8 cellular contexts compared by ENCODE assay signal in the genomic region with DNA sequence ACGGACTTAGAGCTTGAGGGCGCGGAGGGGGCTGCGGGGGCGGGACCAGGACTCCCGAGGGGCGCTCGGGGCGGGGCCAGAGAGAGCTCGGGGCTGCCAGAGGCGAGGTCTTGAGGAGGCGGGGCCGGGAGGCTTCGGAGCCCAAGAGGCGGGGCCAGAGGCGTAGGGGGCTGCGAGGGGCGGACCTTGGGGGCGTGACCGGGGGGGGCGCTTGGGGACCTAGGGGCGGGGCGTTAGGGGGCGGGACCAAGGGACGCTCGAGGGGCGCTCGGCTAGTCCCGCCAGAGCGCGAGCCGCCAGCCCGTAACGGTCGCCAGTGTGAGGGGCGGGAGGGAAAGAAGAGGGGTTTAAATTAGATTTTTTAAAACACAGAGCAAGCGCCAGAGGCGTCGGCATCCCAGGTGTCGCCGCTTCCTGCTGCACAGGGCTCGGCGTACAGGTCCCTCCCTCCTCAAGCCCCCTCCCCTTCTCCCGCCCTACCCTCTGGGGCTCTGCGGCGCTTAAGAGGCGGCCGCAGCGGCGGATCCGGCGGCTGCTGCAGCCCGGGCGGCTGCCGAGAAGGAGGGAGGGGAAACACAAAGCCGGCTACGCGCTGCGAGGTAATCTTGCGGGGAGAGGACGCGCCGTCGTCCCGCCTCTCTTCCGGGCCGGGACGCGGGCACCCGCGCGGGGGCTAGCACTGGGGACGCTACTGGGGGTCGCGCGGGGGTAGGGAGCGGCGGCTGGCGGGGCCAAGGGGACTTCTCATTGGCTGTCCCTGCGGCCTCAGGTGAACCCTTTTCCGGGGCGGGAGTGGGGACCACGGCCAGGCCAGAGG. TPM values are rescaled to one million over a fixed set of nuclear protein-coding genes. Genes with fewer than 3 reads are reported as not detected.
A peak's percentile ranks its signal among the peaks of the same experiment; 100 is the strongest.
DNase-seq lines count a peak whose midpoint lies in the region; ATAC-seq and TF ChIP-seq lines count a peak whose summit lies in the region.

A gene with protein sequence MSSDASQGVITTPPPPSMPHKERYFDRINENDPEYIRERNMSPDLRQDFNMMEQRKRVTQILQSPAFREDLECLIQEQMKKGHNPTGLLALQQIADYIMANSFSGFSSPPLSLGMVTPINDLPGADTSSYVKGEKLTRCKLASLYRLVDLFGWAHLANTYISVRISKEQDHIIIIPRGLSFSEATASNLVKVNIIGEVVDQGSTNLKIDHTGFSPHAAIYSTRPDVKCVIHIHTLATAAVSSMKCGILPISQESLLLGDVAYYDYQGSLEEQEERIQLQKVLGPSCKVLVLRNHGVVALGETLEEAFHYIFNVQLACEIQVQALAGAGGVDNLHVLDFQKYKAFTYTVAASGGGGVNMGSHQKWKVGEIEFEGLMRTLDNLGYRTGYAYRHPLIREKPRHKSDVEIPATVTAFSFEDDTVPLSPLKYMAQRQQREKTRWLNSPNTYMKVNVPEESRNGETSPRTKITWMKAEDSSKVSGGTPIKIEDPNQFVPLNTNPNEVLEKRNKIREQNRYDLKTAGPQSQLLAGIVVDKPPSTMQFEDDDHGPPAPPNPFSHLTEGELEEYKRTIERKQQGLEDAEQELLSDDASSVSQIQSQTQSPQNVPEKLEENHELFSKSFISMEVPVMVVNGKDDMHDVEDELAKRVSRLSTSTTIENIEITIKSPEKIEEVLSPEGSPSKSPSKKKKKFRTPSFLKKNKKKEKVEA (plus strand): TSS at position 284 of the 817 bp plus-strand sequence. CDS start 92,670 bp downstream, outside the sequence.

- peaks cover 26% of the 10 kb centered on the region for H3K4me1 ChIP-seq in effector memory CD4-positive, alpha-beta T cell (ENCODE audit: control insufficient read depth, insufficient read depth, low read length, poor library complexity, severe bottlenecking)

- DNase-seq in CD4-positive, alpha-beta T cell: peak; percentile 83 to 92 (median 88)
- DNase-seq in NK-92 treated with Interleukin-12 subunit alpha and Interleukin-12 subunit beta, amount 100 ng/mL, for 24 hours (lab: John Stamatoyannopoulos, UW): peak; percentile 75
- peak; percentile 87 to 89 for DNase-seq in activated CD8-positive, alpha-beta memory T cell treated with anti-CD3 and anti-CD28 coated beads for 4 hours (ENCODE audit: low read depth in 2 of 2)
- DNase-seq in effector memory CD4-positive, alpha-beta T cell: peak; percentile 87 to 96 (median 93)
- peak; percentile 89 to 91 for DNase-seq in memory B cell (ENCODE audit: low spot score in 2 of 2)
- DNase-seq in stimulated activated CD8-positive, alpha-beta memory T cell treated with anti-CD3 and anti-CD28 coated beads, Interleukin-12 subunit alpha, Interleukin-12 subunit beta, amount 100 ng/mL, for 24 hours (ENCODE audit: extremely low read depth): peak; percentile 89

- peak; percentile 72 for ATAC-seq in CD4-positive, alpha-beta T cell (ENCODE audit: poor library complexity)
- ATAC-seq in GM19395 (IDR thresholded peaks at IDR 0.05; ENCODE audit: unreplicated experiment) (peak; percentile 59), HG03558 (IDR thresholded peaks at IDR 0.05; ENCODE audit: extremely low read depth, unreplicated experiment) (peak; percentile 25), memory B cell (ENCODE audit: low read depth) (peak; percentile 70)

- H3K27me3 ChIP-seq in CD4-positive, alpha-beta T cell (ENCODE audit: control insufficient read depth, insufficient read depth, low read length): no peaks in the 10 kb centered on the region
- no peaks in the 10 kb centered on the region for H3K27me3 ChIP-seq in effector memory CD4-positive, alpha-beta T cell (replicated peaks; ENCODE audit: control insufficient read depth, insufficient read depth, low read length, poor library complexity, severe bottlenecking)

- H3K27ac ChIP-seq in CD4-positive, alpha-beta T cell (ENCODE audit: low read depth, low read length): peak within 1 kb of the TSS; percentile 93
- peak within 1 kb of the TSS; percentile 86 for H3K27ac ChIP-seq in effector memory CD4-positive, alpha-beta T cell (ENCODE audit: insufficient read depth, low read length, poor library complexity, severe bottlenecking)

- peaks cover 50% of the 10 kb centered on the region for H3K4me1 Mint-ChIP-seq in CD4-positive, alpha-beta T cell (ENCODE audit: low read depth)
- H3K4me1 Mint-ChIP-seq in memory B cell: peaks cover 35% of the 10 kb centered on the region

- no peaks in the 10 kb centered on the region for H3K27me3 Mint-ChIP-seq in CD4-positive, alpha-beta T cell
- H3K27me3 Mint-ChIP-seq in memory B cell: no peaks in the 10 kb centered on the region

- no peaks in the 10 kb centered on the region for H3K9me3 Mint-ChIP-seq in CD4-positive, alpha-beta T cell
- H3K9me3 Mint-ChIP-seq in memory B cell: no peaks in the 10 kb centered on the region

- intact Hi-C loops in CD4-positive, alpha-beta T cell (cut with DNase I, micrococcal nuclease): loop anchor here (2.0 to 10.0 kb wide), 8 partner anchors 29 to 557 kb away; a partner anchor contains a TSS

- H3K27ac Mint-ChIP-seq in CD4-positive, alpha-beta T cell: no peak within 1 kb of the TSS
- no peak within 1 kb of the TSS for H3K27ac Mint-ChIP-seq in memory B cell

- H3K4me3 ChIP-seq in effector memory CD4-positive, alpha-beta T cell (ENCODE audit: insufficient read depth, low read depth, low read length, poor library complexity, severe bottlenecking): peak within 1 kb of the TSS; percentile 94

- peaks cover 35% of the 10 kb centered on the region for H3K36me3 Mint-ChIP-seq in CD4-positive, alpha-beta T cell (ENCODE audit: low read depth)
- no peaks in the 10 kb centered on the region for H3K36me3 Mint-ChIP-seq in memory B cell

- peak within 1 kb of the TSS; percentile 99 for H3K4me3 Mint-ChIP-seq in CD4-positive, alpha-beta T cell
- no peak within 1 kb of the TSS for H3K4me3 Mint-ChIP-seq in memory B cell

- CTCF ChIA-PET in CD4-positive, alpha-beta T cell (lab: Charles Lee): interaction anchor here (0.9 to 1.4 kb wide), 4 partner anchors 8 to 218 kb away, joined by 3 to 5 read pairs (median 4); no protein-coding TSS in a partner anchor

- TF ChIP-seq CTCF in CD4-positive, alpha-beta T cell (IDR thresholded peaks at IDR 0.05): no peak

- H3K9me3 ChIP-seq in CD4-positive, alpha-beta T cell (ENCODE audit: control insufficient read depth, low read length): no peaks in the 10 kb centered on the region
- H3K9me3 ChIP-seq in effector memory CD4-positive, alpha-beta T cell (ENCODE audit: control insufficient read depth, low read length): no peaks in the 10 kb centered on the region

- POLR2A ChIA-PET in CD4-positive, alpha-beta T cell (lab: Charles Lee): interaction anchor here (0.6 to 4.1 kb wide), 31 partner anchors 10 to 853 kb away, joined by 3 to 69 read pairs (median 4); a partner anchor contains a TSS

- H3K36me3 ChIP-seq in effector memory CD4-positive, alpha-beta T cell (ENCODE audit: control insufficient read depth, insufficient read depth, low read length): no peaks in the 10 kb centered on the region

RNA-seq across cellular contexts. Expression of the gene that starts here (rescaled TPM):
- total RNA-seq in CD4-positive, alpha-beta T cell: 100 to 1,000 TPM; 273 to 302 TPM

Comparison
In these comparisons a context has a peak if more than half of its experiments do, and no peak if none do; other contexts are left out.
1. Peak in every context shown above with its lines: DNase-seq, ATAC-seq, H3K4me3 ChIP-seq and H3K27ac ChIP-seq.